ENCODE assay signal across 8 cellular contexts in the genomic region with DNA sequence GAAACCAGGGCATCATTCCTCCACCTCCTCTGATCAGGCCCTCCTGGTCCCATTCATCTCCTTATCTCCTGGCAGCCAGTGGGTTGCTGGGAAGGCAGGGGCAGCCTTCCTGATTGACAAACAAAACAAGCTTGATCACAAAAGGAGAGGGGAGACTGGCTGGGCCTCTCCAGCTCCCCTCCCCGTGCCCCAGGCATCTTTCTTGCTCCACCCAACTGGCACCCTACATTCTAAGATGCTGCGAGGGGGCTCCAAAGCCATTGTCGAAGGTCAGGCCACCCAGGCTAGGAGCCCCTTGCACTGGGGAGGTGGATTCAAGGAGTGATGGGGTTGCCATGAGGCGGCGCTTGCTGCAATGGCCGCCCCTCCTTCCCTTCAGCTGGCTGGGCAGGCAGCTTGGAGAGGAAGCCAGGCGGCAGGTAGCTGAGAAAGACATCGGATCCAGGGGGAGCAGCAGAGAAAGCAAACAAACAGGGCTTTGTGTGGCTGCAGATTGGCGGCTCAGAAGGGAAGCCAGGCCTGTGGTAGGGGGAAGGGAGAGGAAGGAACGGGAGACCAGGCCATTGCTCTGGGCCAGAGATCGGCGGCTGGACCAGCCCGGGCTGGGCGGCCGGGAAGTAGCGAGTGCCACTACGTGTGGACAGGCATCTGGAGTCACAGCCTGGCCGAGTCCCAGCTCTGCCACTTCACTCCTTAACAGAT. TPM values are rescaled to one million over a fixed set of nuclear protein-coding genes. Genes with fewer than 3 reads are reported as not detected.
DNase-seq lines count a peak whose midpoint lies in the region; ATAC-seq and TF ChIP-seq lines count a peak whose summit lies in the region.

No MANE protein-coding gene starts in this region.

- no peaks in the 10 kb centered on the region for H3K9me3 ChIP-seq in mesodermal cell (ENCODE audit: control insufficient read depth, low read length)
- H3K9me3 ChIP-seq in upper lobe of right lung, result no peaks in the 10 kb centered on the region

- H3K4me3 ChIP-seq in mesodermal cell (ENCODE audit: extremely low read depth, insufficient read depth, low read length, poor library complexity, severe bottlenecking), result peak overlapping the region; percentile 25
- H3K4me3 ChIP-seq in upper lobe of right lung, result peak overlapping the region; percentile 82

- H3K27me3 ChIP-seq in upper lobe of right lung, result no peaks in the 10 kb centered on the region

- ATAC-seq in HG03066 (IDR thresholded peaks at IDR 0.05; ENCODE audit: low read depth, unreplicated experiment) (peak; percentile 2), upper lobe of right lung (peak; percentile 55), GM21390 (IDR thresholded peaks at IDR 0.05; ENCODE audit: unreplicated experiment) (no peak)

- DNase-seq in Ammon's horn (ENCODE audit: low spot score) (peak; percentile 87), OCI-M1 (lab: John Stamatoyannopoulos, UW) (peak; percentile 37), upper lobe of right lung (peak; percentile 88)
- no peak for DNase-seq in activated CD4-positive, CD25-positive, alpha-beta regulatory T cell (lab: John Stamatoyannopoulos, UW)

- peak overlapping the region; percentile 73 for H3K4me3 Mint-ChIP-seq in dendritic cell treated with granulocyte-macrophage colony-stimulating factor and Interleukin-4, amounts not matched to agents 40 ng/mL and 50 ng/mL, for 4 days

- peaks cover 73% of the 10 kb centered on the region for H3K4me1 Mint-ChIP-seq in dendritic cell treated with granulocyte-macrophage colony-stimulating factor and Interleukin-4, amounts not matched to agents 40 ng/mL and 50 ng/mL, for 4 days (ENCODE audit: low read depth)

- no peaks in the 10 kb centered on the region for H3K27me3 Mint-ChIP-seq in dendritic cell treated with granulocyte-macrophage colony-stimulating factor and Interleukin-4, amounts not matched to agents 40 ng/mL and 50 ng/mL, for 4 days

- no peak for TF ChIP-seq CTCF in upper lobe of right lung (IDR thresholded peaks at IDR 0.05)

- H3K27ac ChIP-seq in mesodermal cell (ENCODE audit: low read depth, low read length, severe bottlenecking) (peak overlapping the region; percentile 94), upper lobe of right lung (peak overlapping the region; percentile 98)

- no peaks in the 10 kb centered on the region for H3K9me3 Mint-ChIP-seq in dendritic cell treated with granulocyte-macrophage colony-stimulating factor and Interleukin-4, amounts not matched to agents 40 ng/mL and 50 ng/mL, for 4 days

- intact Hi-C loops in dendritic cell treated with granulocyte-macrophage colony-stimulating factor and Interleukin-4, amounts not matched to agents 40 ng/mL and 50 ng/mL, for 4 days (cut with micrococcal nuclease), result no loop called here
- intact Hi-C loops in upper lobe of right lung (cut with DNase I), result no loop called here

- 28 to 38% methylated on average over 12 to 14 of the region's 18 CpGs for WGBS in mesodermal cell (ENCODE audit: insufficient coverage in 2 of 2), 2 experiments

- peak overlapping the region; percentile 92 for H3K27ac Mint-ChIP-seq in dendritic cell treated with granulocyte-macrophage colony-stimulating factor and Interleukin-4, amounts not matched to agents 40 ng/mL and 50 ng/mL, for 4 days

- peaks cover 58% of the 10 kb centered on the region for H3K4me1 ChIP-seq in mesodermal cell (ENCODE audit: control insufficient read depth, insufficient read depth, low read length, poor library complexity, severe bottlenecking)
- H3K4me1 ChIP-seq in upper lobe of right lung, result peaks cover 58% of the 10 kb centered on the region

- no peaks in the 10 kb centered on the region for H3K36me3 ChIP-seq in mesodermal cell (ENCODE audit: control insufficient read depth, insufficient read depth, low read length)
- H3K36me3 ChIP-seq in upper lobe of right lung, result no peaks in the 10 kb centered on the region

- H3K36me3 Mint-ChIP-seq in dendritic cell treated with granulocyte-macrophage colony-stimulating factor and Interleukin-4, amounts not matched to agents 40 ng/mL and 50 ng/mL, for 4 days (ENCODE audit: low read depth), result no peaks in the 10 kb centered on the region

RNA-seq across cellular contexts. Expression of gene RAI1, which starts 12.1 kb away (rescaled TPM):
- 27.6 TPM for polyA plus RNA-seq in mesodermal cell (2013, experiment 1 of 2)
- 22.1 TPM for polyA plus RNA-seq in mesodermal cell (2013, experiment 2 of 2)
- 38.1 TPM for total RNA-seq in upper lobe of right lung

Comparison
In these comparisons a context has a peak if more than half of its experiments do, and no peak if none do; other contexts are left out.
1. DNase-seq: peak in Ammon's horn (single experiment), OCI-M1 (single experiment) and upper lobe of right lung (single experiment); none in activated CD4-positive, CD25-positive, alpha-beta regulatory T cell (0 of 4).